Comparison of ENCODE assay signal across 9 cellular contexts in the genomic region with DNA sequence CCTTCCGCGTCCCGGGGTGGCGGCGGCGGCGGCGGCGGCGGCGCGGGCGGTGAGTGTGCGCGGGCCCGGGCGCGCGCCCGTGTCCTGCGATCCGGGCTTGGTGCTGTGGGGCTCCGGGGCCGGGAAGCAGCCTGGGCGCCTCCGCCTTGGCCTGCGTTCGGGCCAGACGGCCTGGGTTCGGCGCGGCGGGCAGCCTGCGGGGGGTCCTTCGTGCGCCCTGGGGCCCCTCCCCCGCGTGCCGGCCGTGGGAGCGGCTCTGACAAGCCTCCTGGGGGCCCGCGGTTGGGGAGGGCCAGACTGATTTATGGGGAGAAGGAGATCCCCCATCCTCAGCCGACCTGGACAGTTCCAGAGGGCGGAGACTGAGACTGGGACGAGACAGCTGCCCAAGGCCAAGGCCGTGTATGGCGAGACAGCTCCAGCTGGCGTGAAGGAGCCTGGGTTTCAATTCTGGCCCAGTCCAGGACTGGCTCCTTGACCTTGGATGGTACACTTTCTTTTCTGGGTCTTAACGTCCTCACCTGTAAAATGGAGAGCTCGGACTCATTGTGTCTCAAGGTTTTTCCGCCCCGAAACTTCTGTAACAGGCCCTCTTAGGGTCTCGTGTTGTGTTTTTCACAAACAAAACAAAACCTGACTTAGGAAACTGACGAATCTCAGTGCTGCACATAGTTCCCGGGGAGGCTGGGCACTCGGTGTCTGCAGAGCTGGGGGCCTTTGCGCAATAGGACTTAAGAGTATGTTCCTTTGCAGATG. TPM values are rescaled to one million over a fixed set of nuclear protein-coding genes. Genes with fewer than 3 reads are reported as not detected.
DNase-seq lines count a peak whose midpoint lies in the region; ATAC-seq, FAIRE-seq and TF ChIP-seq lines count a peak whose summit lies in the region.
"Had no signal": no experiment of that assay in that cellular context is flagged by ENCODE, and none has a peak within 500 bp of the region (broad histone marks: within the 10 kb centered on the region; RNA-seq: fewer than 3 reads in every experiment).

No MANE protein-coding gene starts in this region.

- FAIRE-seq in RCC 7860 (lab: Jason Lieb, UNC) = no peak
- FAIRE-seq: endometrium had no signal

- peak overlapping the region; percentile 87 to 97 (median 93) for H3K27ac ChIP-seq in adrenal gland

- ATAC-seq in GM19395 (IDR thresholded peaks at IDR 0.05; ENCODE audit: unreplicated experiment) = peak; percentile 29
- peak; percentile 26 for ATAC-seq in HG03460 (IDR thresholded peaks at IDR 0.05; ENCODE audit: unreplicated experiment)
- ATAC-seq in left ventricle myocardium superior = peak; percentile 90

- no peak for TF ChIP-seq POLR2A in adrenal gland (IDR thresholded peaks at IDR 0.05)

- DNase-seq in COR-L47 (lab: John Stamatoyannopoulos, UW) (peak; percentile 45), RCC 7860 (ENCODE audit: low spot score) (peak; percentile 20), adrenal gland (peak; percentile 68 to 89 (median 77)), left ventricle myocardium superior (peak; percentile 78), posterior vena cava (ENCODE audit: low spot score) (peak; percentile 85), foreskin melanocyte (no peak)

- WGBS in adrenal gland, 4 donors = 1 to 4% (median 2%) methylated on average over 9 to 58 of the region's 58 CpGs

- intact Hi-C loops in adrenal gland (cut with DNase I) = no loop called here
- intact Hi-C loops in left ventricle myocardium superior (cut with micrococcal nuclease) = no loop called here
- intact Hi-C loops in posterior vena cava (cut with DNase I) = no loop called here

- H3K4me1 ChIP-seq in adrenal gland (replicated peaks in 1 of 2) = peaks cover 15 to 36% of the 10 kb centered on the region in 2 donors

- peak overlapping the region; percentile 52 to 89 (median 59) for H3K4me3 ChIP-seq in adrenal gland

- no peak for TF ChIP-seq CTCF in adrenal gland (IDR thresholded peaks at IDR 0.05)

- no peaks in the 10 kb centered on the region for H3K36me3 ChIP-seq in adrenal gland (replicated peaks in 1 of 2)

- H3K27me3 ChIP-seq in adrenal gland = no peaks in the 10 kb centered on the region

- no peaks in the 10 kb centered on the region for H3K9me3 ChIP-seq in adrenal gland (replicated peaks in 1 of 3)

RNA-seq across cellular contexts. Expression of gene TMEM268, which starts 0.6 kb away (rescaled TPM):
- total RNA-seq in adrenal gland (10 to 100 TPM; 12.8 to 20.5 (median 17.9) TPM), left ventricle myocardium superior (4.0 TPM), posterior vena cava (10 to 100 TPM; 10.5 to 11.2 TPM)
- 10 to 100 TPM in 1 of 3 donors, 1 to 10 TPM in 2; 5.7 to 19.2 (median 6.8) TPM for polyA plus RNA-seq in adrenal gland

RNA-seq across cellular contexts. Expression of gene ATP6V1G1, which starts 24.1 kb away (rescaled TPM):
- 100 to 1,000 TPM; 109 to 314 (median 170) TPM for total RNA-seq in adrenal gland
- polyA plus RNA-seq in adrenal gland = 100 to 1,000 TPM; 174 to 303 (median 193) TPM
- total RNA-seq in left ventricle myocardium superior = 64.4 TPM
- 10 to 100 TPM; 70.6 to 73.3 TPM for total RNA-seq in posterior vena cava

RNA-seq across cellular contexts. Expression of gene TEX53, which starts 45.9 kb away (rescaled TPM):
- total RNA-seq in adrenal gland = not detected
- not detected for polyA plus RNA-seq in adrenal gland
- not detected for total RNA-seq in left ventricle myocardium superior
- total RNA-seq in posterior vena cava = not detected

Comparison
In these comparisons a context has a peak if more than half of its experiments do, and no peak if none do; other contexts are left out.
1. ATAC-seq: peak in every context shown above with its lines; median percentile 90 in left ventricle myocardium superior; 29 in GM19395; 26 in HG03460.